2 cellular contexts compared by ENCODE assay signal in the genomic region with DNA sequence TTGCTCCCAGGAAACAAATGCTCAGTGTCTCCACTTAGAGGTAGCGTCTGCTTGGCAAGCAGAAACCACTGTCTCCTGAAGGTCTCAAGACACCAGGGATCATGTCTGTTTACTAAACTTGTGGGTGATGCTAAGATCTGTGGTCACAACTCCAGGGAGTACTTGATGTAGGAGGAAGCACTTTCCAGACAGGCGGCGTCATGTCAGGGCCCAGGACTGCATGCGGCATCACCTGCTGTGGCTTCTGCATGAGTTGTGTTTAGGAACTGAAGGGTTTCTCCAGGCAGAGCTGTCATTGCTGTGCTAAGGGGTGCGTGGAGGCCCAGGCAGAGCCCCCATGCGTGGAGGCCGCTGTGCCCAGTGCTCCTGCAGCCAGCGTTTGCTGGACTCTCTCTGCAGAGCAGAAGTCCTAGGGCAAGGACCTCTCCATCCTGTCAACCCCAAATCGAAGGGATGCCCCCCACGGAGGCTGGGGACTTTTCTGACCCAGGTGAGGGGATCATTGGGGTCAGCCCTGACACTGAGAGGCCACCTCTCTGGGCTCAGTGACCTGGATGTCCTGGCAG.
TF ChIP-seq lines count a peak whose summit lies in the region.

No MANE protein-coding gene starts in this region.

TF ChIP-seq in HEK293, 187 proteins besides CTCF, POLR2A, EP300 and RAD21:
- TF ChIP-seq ZIC2 (tag by site-specific recombination; IDR thresholded peaks at IDR 0.05): peak; percentile 61
- no peak for TF ChIP-seq ZNF155 (tag by site-specific recombination; IDR thresholded peaks at IDR 0.05)
TF ChIP-seq in HEK293: peak in this region for 1.

TF ChIP-seq in K562, 482 proteins besides CTCF, POLR2A, EP300 and RAD21:
- TF ChIP-seq, protein P1, sequence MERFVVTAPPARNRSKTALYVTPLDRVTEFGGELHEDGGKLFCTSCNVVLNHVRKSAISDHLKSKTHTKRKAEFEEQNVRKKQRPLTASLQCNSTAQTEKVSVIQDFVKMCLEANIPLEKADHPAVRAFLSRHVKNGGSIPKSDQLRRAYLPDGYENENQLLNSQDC (CRISPR knock-in tag; IDR thresholded peaks at IDR 0.05): no peak
- no peak for TF ChIP-seq ZNF143 (CRISPR knock-in tag; IDR thresholded peaks at IDR 0.05)
- TF ChIP-seq, protein P2, sequence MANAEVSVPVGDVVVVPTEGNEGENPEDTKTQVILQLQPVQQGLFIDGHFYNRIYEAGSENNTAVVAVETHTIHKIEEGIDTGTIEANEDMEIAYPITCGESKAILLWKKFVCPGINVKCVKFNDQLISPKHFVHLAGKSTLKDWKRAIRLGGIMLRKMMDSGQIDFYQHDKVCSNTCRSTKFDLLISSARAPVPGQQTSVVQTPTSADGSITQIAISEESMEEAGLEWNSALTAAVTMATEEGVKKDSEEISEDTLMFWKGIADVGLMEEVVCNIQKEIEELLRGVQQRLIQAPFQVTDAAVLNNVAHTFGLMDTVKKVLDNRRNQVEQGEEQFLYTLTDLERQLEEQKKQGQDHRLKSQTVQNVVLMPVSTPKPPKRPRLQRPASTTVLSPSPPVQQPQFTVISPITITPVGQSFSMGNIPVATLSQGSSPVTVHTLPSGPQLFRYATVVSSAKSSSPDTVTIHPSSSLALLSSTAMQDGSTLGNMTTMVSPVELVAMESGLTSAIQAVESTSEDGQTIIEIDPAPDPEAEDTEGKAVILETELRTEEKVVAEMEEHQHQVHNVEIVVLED (CRISPR knock-in tag; IDR thresholded peaks at IDR 0.05): no peak
- TF ChIP-seq, protein P3, sequence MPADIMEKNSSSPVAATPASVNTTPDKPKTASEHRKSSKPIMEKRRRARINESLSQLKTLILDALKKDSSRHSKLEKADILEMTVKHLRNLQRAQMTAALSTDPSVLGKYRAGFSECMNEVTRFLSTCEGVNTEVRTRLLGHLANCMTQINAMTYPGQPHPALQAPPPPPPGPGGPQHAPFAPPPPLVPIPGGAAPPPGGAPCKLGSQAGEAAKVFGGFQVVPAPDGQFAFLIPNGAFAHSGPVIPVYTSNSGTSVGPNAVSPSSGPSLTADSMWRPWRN (IDR thresholded peaks at IDR 0.05; ENCODE audit: low read depth): peak; percentile 72
- no peak for TF ChIP-seq KLF13 (tag; IDR thresholded peaks at IDR 0.05; ENCODE audit: borderline replicate concordance, low read depth)
- TF ChIP-seq, protein P4, sequence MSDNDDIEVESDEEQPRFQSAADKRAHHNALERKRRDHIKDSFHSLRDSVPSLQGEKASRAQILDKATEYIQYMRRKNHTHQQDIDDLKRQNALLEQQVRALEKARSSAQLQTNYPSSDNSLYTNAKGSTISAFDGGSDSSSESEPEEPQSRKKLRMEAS (CRISPR knock-in tag; IDR thresholded peaks at IDR 0.05): peak; percentile 46; the same call in 1 of the 2 replicates
